22 cellular contexts compared by ENCODE assay signal in the genomic region with DNA sequence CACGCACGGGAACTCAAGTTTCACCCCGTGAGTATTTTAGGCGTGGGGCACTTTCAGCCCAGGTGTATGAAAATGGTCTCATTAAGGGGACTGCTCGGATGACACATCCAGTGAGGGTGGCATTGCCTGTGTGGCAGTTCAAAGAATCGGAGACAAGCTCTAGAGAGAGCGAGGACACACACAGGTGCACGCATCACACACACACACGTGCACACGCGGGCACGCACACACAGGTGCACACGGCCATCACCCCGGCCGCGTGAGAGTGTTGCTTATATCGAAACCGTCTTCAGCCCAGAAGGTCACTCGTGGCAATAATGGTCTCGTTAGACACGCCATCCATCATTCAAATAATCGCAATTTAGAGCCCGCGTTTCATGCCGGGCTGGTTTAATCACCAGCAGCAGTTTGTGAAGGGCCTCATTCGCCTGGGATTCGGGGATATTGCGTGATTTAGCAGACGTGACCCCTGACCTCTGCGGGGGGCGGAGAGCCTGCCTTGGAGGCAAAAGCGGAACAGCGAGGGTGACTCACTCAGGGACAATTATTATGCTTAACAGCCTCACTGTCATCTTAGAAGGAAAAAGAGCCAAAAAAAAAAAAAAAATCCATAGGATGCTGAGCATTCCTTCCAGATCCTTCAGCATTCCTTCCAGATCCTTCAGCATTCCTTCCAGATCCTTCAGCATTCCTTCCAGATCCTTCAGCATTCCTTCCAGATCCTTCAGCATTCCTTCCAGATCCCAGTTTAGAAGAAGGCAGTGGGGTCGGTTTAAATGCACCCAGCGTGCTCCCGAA.
DNase-seq lines count a peak whose midpoint lies in the region; ATAC-seq and TF ChIP-seq lines count a peak whose summit lies in the region.
"Had no signal": no experiment of that assay in that cellular context is flagged by ENCODE, and none has a peak within 500 bp of the region (broad histone marks: within the 10 kb centered on the region; RNA-seq: fewer than 3 reads in every experiment).

No MANE protein-coding gene starts in this region.

- H3K9me3 Mint-ChIP-seq in neural progenitor cell, result peaks cover 4% of the 10 kb centered on the region

- in situ Hi-C loops in brain microvascular endothelial cell (cut with HindIII; ENCODE audit: low pct_ligation_motif_present, low sequenced_read_pairs), result no loop called here

- H3K36me3 ChIP-seq in brain microvascular endothelial cell (replicated peaks), result no peaks in the 10 kb centered on the region
- H3K36me3 ChIP-seq in neural progenitor cell, result no peaks in the 10 kb centered on the region
- H3K36me3 ChIP-seq: adrenal gland had no signal

- no peak overlapping the region for H3K4me3 Mint-ChIP-seq in neural progenitor cell
- H3K4me3 Mint-ChIP-seq: CD4-positive, alpha-beta memory T cell; dendritic cell treated with granulocyte-macrophage colony-stimulating factor and Interleukin-4, amounts not matched to agents 40 ng/mL and 50 ng/mL, for 4 days; naive thymus-derived CD4-positive, alpha-beta T cell had no signal

- H4K20me1 ChIP-seq in neural progenitor cell (ENCODE audit: low read depth), result no peaks in the 10 kb centered on the region

- TF ChIP-seq CTCF in brain microvascular endothelial cell (IDR thresholded peaks at IDR 0.05; ENCODE audit: low read depth, low read length, missing control alignments), result no peak
- TF ChIP-seq CTCF in neural progenitor cell (IDR thresholded peaks at IDR 0.05), result no peak

- peaks cover 8% of the 10 kb centered on the region for H3K4me1 Mint-ChIP-seq in neural progenitor cell
- H3K4me1 Mint-ChIP-seq: CD4-positive, alpha-beta memory T cell; naive thymus-derived CD4-positive, alpha-beta T cell had no signal

- no peak overlapping the region for H3K4me2 ChIP-seq in neural progenitor cell
- H3K4me2 ChIP-seq: hepatocyte had no signal

- peak overlapping the region; percentile 93 for H3K27ac Mint-ChIP-seq in neural progenitor cell
- H3K27ac Mint-ChIP-seq: CD4-positive, alpha-beta memory T cell; dendritic cell treated with granulocyte-macrophage colony-stimulating factor and Interleukin-4, amounts not matched to agents 40 ng/mL and 50 ng/mL, for 4 days; naive thymus-derived CD4-positive, alpha-beta T cell had no signal

- no peak overlapping the region for H3K9ac ChIP-seq in neural progenitor cell
- H3K9ac ChIP-seq: GM23248 had no signal

- no peaks in the 10 kb centered on the region for H3K79me2 ChIP-seq in neural progenitor cell (ENCODE audit: low read depth)
- H3K79me2 ChIP-seq: hepatocyte had no signal

- no peak overlapping the region for H3K4me3 ChIP-seq in brain microvascular endothelial cell (ENCODE audit: low read depth, low read length)
- H3K4me3 ChIP-seq in neural progenitor cell, result no peak overlapping the region
- H3K4me3 ChIP-seq: adrenal gland, GM23248, hepatocyte, skin epidermis had no signal

- ATAC-seq in GM18498 (IDR thresholded peaks at IDR 0.05; ENCODE audit: unreplicated experiment), result no peak
- ATAC-seq: naive thymus-derived CD4-positive, alpha-beta T cell had no signal

- H3K9me3 ChIP-seq in neural progenitor cell (ENCODE audit: low read depth), result no peaks in the 10 kb centered on the region
- H3K9me3 ChIP-seq: adrenal gland had no signal

- no peaks in the 10 kb centered on the region for H3K36me3 Mint-ChIP-seq in neural progenitor cell

- DNase-seq in D341Med (ENCODE audit: low spot score) (peak; percentile 14), HK-2 (ENCODE audit: unreplicated experiment) (peak; percentile 24), brain microvascular endothelial cell (peak; percentile 3), neural progenitor cell (ENCODE audit: low spot score) (no peak), NCI-H82 treated with DMSO at 0.1 percent for 48 hours (lab: John Stamatoyannopoulos, UW; ENCODE audit: unreplicated experiment) (no peak), NCI-H2227 treated with DMSO at 0.1 percent for 48 hours (lab: John Stamatoyannopoulos, UW) (no peak)
- DNase-seq in stimulated activated CD4-positive, alpha-beta T cell treated with anti-CD3 and anti-CD28 coated beads, Interleukin-2, amount 100 ng/mL, for 24 hours, result no peak
- DNase-seq: activated CD4-positive, alpha-beta T cell treated with anti-CD3 and anti-CD28 coated beads for 48 hours; activated effector memory CD4-positive, alpha-beta T cell treated with anti-CD3 and anti-CD28 coated beads, Interleukin-2, amount 50 U/mL, for 16 hours; adrenal gland; CD4-positive, alpha-beta memory T cell; DMS79; GM23248; mammary epithelial cell; MV-4-11; naive thymus-derived CD4-positive, alpha-beta T cell; NCI-H2029 treated with DMSO at 0.1 percent for 48 hours; NCI-H524 treated with DMSO at 0.1 percent for 48 hours had no signal

- no peaks in the 10 kb centered on the region for H3K4me1 ChIP-seq in neural progenitor cell
- H3K4me1 ChIP-seq: adrenal gland had no signal

- no peaks in the 10 kb centered on the region for H3K27me3 ChIP-seq in brain microvascular endothelial cell (replicated peaks)
- H3K27me3 ChIP-seq in neural progenitor cell, result peaks cover 4% of the 10 kb centered on the region
- H3K27me3 ChIP-seq: hepatocyte had no signal

- H3K27ac ChIP-seq in brain microvascular endothelial cell (no peak overlapping the region), neural progenitor cell (no peak overlapping the region)
- H3K27ac ChIP-seq: adrenal gland, GM23248, hepatocyte, skin epidermis had no signal

- peaks cover 9% of the 10 kb centered on the region for H3K27me3 Mint-ChIP-seq in neural progenitor cell (ENCODE audit: insufficient read depth, low read depth)
- H3K27me3 Mint-ChIP-seq: CD4-positive, alpha-beta memory T cell; dendritic cell treated with granulocyte-macrophage colony-stimulating factor and Interleukin-4, amounts not matched to agents 40 ng/mL and 50 ng/mL, for 4 days had no signal

- no peak overlapping the region for H2AFZ ChIP-seq in neural progenitor cell (replicated peaks)
- H2AFZ ChIP-seq: GM23248, hepatocyte had no signal

- no peaks in the 10 kb centered on the region for H3F3A ChIP-seq in neural progenitor cell (ENCODE audit: low read depth)

Comparison
In these comparisons a context has a peak if more than half of its experiments do, and no peak if none do; other contexts are left out.
1. DNase-seq: peak in D341Med (single experiment), HK-2 (single experiment) and brain microvascular endothelial cell (single experiment); none in neural progenitor cell (single experiment), NCI-H82 treated with DMSO at 0.1 percent for 48 hours (single experiment), stimulated activated CD4-positive, alpha-beta T cell treated with anti-CD3 and anti-CD28 coated beads, Interleukin-2, amount 100 ng/mL, for 24 hours (0 of 2) and NCI-H2227 treated with DMSO at 0.1 percent for 48 hours (single experiment).